In the genomic region with DNA sequence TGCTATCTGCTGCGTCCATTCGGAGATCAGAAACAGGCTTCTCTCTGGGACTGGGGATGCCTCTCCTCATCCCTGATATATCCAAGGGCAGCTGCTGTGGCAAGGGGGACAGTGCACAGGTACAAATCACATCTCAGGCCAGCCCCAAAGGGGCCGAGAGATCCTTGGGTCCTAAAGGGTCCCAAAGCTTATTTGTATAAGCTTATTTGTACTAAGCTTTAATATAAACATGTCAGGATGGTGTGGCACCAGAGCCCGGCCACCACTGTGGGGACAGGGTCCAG, we compare ENCODE assay signal across 12 cellular contexts. TPM values are rescaled to one million over a fixed set of nuclear protein-coding genes. Genes with fewer than 3 reads are reported as not detected.
A peak's percentile ranks its signal among the peaks of the same experiment; 100 is the strongest.
DNase-seq lines count a peak whose midpoint lies in the region; ATAC-seq, FAIRE-seq and TF ChIP-seq lines count a peak whose summit lies in the region.
"Had no signal": no experiment of that assay in that cellular context is flagged by ENCODE, and none has a peak within 500 bp of the region (broad histone marks: within the 10 kb centered on the region; RNA-seq: fewer than 3 reads in every experiment).

No MANE protein-coding gene starts in this region.

- H3K9me3 Mint-ChIP-seq in activated T-cell treated with anti-CD3 and anti-CD28 coated beads, Interleukin-2, amount 50 U/mL, for 24 hours, result no peaks in the 10 kb centered on the region
- H3K9me3 Mint-ChIP-seq in T-cell, result no peaks in the 10 kb centered on the region
- no peaks in the 10 kb centered on the region for H3K9me3 Mint-ChIP-seq in stimulated activated memory B cell treated with anti-CD40 and anti-IgM and Interleukin-4, amounts not matched to agents 10 μg/mL and 1 μg/mL and 100 μg/mL, for 72 hours
- H3K9me3 Mint-ChIP-seq: endodermal cell had no signal

- no peak for ATAC-seq in T-cell (replicated peaks in 1 of 4)
- ATAC-seq in stimulated activated memory B cell treated with anti-CD40 and anti-IgM and Interleukin-4, amounts not matched to agents 10 μg/mL and 1 μg/mL and 100 μg/mL, for 72 hours, result no peak
- ATAC-seq in GM21360 (IDR thresholded peaks at IDR 0.05; ENCODE audit: unreplicated experiment), result no peak

- no peak for TF ChIP-seq EP300 in H1 (IDR thresholded peaks at IDR 0.05; ENCODE audit: borderline replicate concordance in 1 of 2, low read depth in 2 of 2, low read length in 2 of 2)

- CTCF ChIA-PET in T-cell (lab: Charles Lee), result interaction anchor here (0.6 to 8.9 kb wide), 13 partner anchors 12 to 158 kb away, joined by 3 to 74 read pairs (median 7); partner anchors contain the start of gene PIM1 (in 1 of the 2)
- CTCF ChIA-PET in H1 (lab: Charles Lee; ENCODE audit: partially characterized antibody), result interaction anchor here (0.8 to 29.2 kb wide), 33 partner anchors 9 to 285 kb away, joined by 3 to 635 read pairs (median 8); partner anchors contain the start of gene C6orf89

- H3K14ac ChIP-seq in H1 (ENCODE audit: insufficient read length), result no peak overlapping the region

- H3K18ac ChIP-seq in H1 (ENCODE audit: extremely low read depth, low read length), result no peak overlapping the region

- peaks cover 63% of the 10 kb centered on the region for H3K4me1 Mint-ChIP-seq in activated T-cell treated with anti-CD3 and anti-CD28 coated beads, Interleukin-2, amount 50 U/mL, for 24 hours (ENCODE audit: low read depth)
- peaks cover 64 to 72% (median 68%) of the 10 kb centered on the region in 3 donors for H3K4me1 Mint-ChIP-seq in T-cell
- peaks cover 48% of the 10 kb centered on the region for H3K4me1 Mint-ChIP-seq in stimulated activated memory B cell treated with anti-CD40 and anti-IgM and Interleukin-4, amounts not matched to agents 10 μg/mL and 1 μg/mL and 100 μg/mL, for 72 hours

- no peaks in the 10 kb centered on the region for H3K23me2 ChIP-seq in H1 (ENCODE audit: low read depth, low read length)

- H3K27me3 Mint-ChIP-seq in activated T-cell treated with anti-CD3 and anti-CD28 coated beads, Interleukin-2, amount 50 U/mL, for 24 hours, result no peaks in the 10 kb centered on the region
- no peaks in the 10 kb centered on the region for H3K27me3 Mint-ChIP-seq in T-cell
- no peaks in the 10 kb centered on the region for H3K27me3 Mint-ChIP-seq in stimulated activated memory B cell treated with anti-CD40 and anti-IgM and Interleukin-4, amounts not matched to agents 10 μg/mL and 1 μg/mL and 100 μg/mL, for 72 hours

- H3K79me2 ChIP-seq in H1 (ENCODE audit: control insufficient read depth in 1 of 2, insufficient read depth in 2 of 2, low read length in 2 of 2), result no peaks in the 10 kb centered on the region

- no peaks in the 10 kb centered on the region for H3K79me1 ChIP-seq in H1 (ENCODE audit: low read depth, low read length)

- H2BK15ac ChIP-seq in H1 (ENCODE audit: low read length), result no peak overlapping the region

- no peak overlapping the region for H4K91ac ChIP-seq in H1 (replicated peaks; ENCODE audit: insufficient read length, low read length)

- H3K56ac ChIP-seq in H1 (replicated peaks; ENCODE audit: insufficient read length, low read depth, low read length), result no peak overlapping the region

- no peaks in the 10 kb centered on the region for H4K20me1 ChIP-seq in H1 (replicated peaks in 1 of 2; ENCODE audit: control insufficient read depth in 1 of 2, insufficient read depth in 2 of 2, low read length in 2 of 2)

- WGBS in H1 (ENCODE audit: extremely low coverage in 1 of 2, insufficient coverage in 1 of 2, insufficient read length in 1 of 2, insufficient replicate concordance in 2 of 2, low coverage in 1 of 2, low lambda C conversion rate in 2 of 2, missing lambda C conversion rate in 1 of 2), 2 experiments, result 91% methylated on average over 4 of the region's 4 CpGs; no CpG with 5 or more reads in 1 of the 2 experiments

- no peak overlapping the region for H4K5ac ChIP-seq in H1 (ENCODE audit: insufficient read length, low read depth, low read length)

- no peak overlapping the region for H3K4me2 ChIP-seq in H1 (ENCODE audit: insufficient read depth in 1 of 2, low read depth in 2 of 2, low read length in 2 of 2)

- H3K36me3 ChIP-seq in H1 (ENCODE audit: control insufficient read depth in 2 of 4, insufficient read depth in 4 of 4, low read length in 3 of 4), result no peaks in the 10 kb centered on the region
- H3K36me3 ChIP-seq: vagina had no signal

- peak; percentile 58 for DNase-seq in activated T-cell treated with anti-CD3 and anti-CD28 coated beads, Interleukin-2, amount 50 U/mL, for 24 hours
- DNase-seq in activated T-cell treated with anti-CD3 and anti-CD28 coated beads, Interleukin-2, amount 50 U/mL, for 48 hours, result no peak
- DNase-seq in T-cell (no peak), H1 (ENCODE audit: low read depth in 1 of 2, low spot score in 2 of 2) (no peak), GF-D8 (lab: John Stamatoyannopoulos, UW) (no peak), DMS79 (lab: John Stamatoyannopoulos, UW) (no peak)

- H2BK12ac ChIP-seq in H1 (ENCODE audit: low read depth, low read length), result 0 out of 2 replicates have a peak overlapping the region, but pooled peaks have one; percentile 18

- no peak overlapping the region for H3K23ac ChIP-seq in H1 (ENCODE audit: insufficient read length)

- H3K27me3 ChIP-seq in H1 (replicated peaks in 1 of 4; ENCODE audit: control insufficient read depth in 3 of 4, extremely low read depth in 1 of 4, insufficient read depth in 3 of 4, low read length in 3 of 4), result no peaks in the 10 kb centered on the region
- H3K27me3 ChIP-seq: vagina had no signal

- no peak overlapping the region for H2BK120ac ChIP-seq in H1 (replicated peaks; ENCODE audit: low read depth, low read length)

- peak overlapping the region; percentile 98 for H3K27ac Mint-ChIP-seq in activated T-cell treated with anti-CD3 and anti-CD28 coated beads, Interleukin-2, amount 50 U/mL, for 24 hours
- H3K27ac Mint-ChIP-seq in T-cell, result peak overlapping the region; percentile 94 to 95
- H3K27ac Mint-ChIP-seq in stimulated activated memory B cell treated with anti-CD40 and anti-IgM and Interleukin-4, amounts not matched to agents 10 μg/mL and 1 μg/mL and 100 μg/mL, for 72 hours, result peak overlapping the region; percentile 85
- H3K27ac Mint-ChIP-seq: endodermal cell had no signal

- no peak overlapping the region for H3K27ac ChIP-seq in H1 (ENCODE audit: low read depth, low read length)

- FAIRE-seq in H1 (lab: Jason Lieb, UNC), result no peak

- H3K4me3 ChIP-seq in H1 (ENCODE audit: extremely low read depth in 1 of 4, insufficient read depth in 2 of 4, low read depth in 3 of 4, low read length in 4 of 4), result no peak overlapping the region
- H3K4me3 ChIP-seq: vagina had no signal

- H3K4ac ChIP-seq in H1 (replicated peaks; ENCODE audit: insufficient read length, low read depth, low read length), result no peak overlapping the region

- H2AFZ ChIP-seq in H1 (ENCODE audit: low read length), result no peak overlapping the region

- H3K4me3 Mint-ChIP-seq in activated T-cell treated with anti-CD3 and anti-CD28 coated beads, Interleukin-2, amount 50 U/mL, for 24 hours, result peak overlapping the region; percentile 80
- H3K4me3 Mint-ChIP-seq in T-cell, result peak overlapping the region; percentile 57 to 72 (median 67)
- H3K4me3 Mint-ChIP-seq in stimulated activated memory B cell treated with anti-CD40 and anti-IgM and Interleukin-4, amounts not matched to agents 10 μg/mL and 1 μg/mL and 100 μg/mL, for 72 hours, result no peak overlapping the region
- H3K4me3 Mint-ChIP-seq: endodermal cell had no signal

- H3K9me3 ChIP-seq in H1 (ENCODE audit: insufficient read depth in 2 of 2, low read depth in 1 of 2, low read length in 1 of 2), result no peaks in the 10 kb centered on the region
- H3K9me3 ChIP-seq: vagina had no signal

- POLR2A ChIA-PET in T-cell (lab: Charles Lee), result interaction anchor here (0.9 to 2.2 kb wide), 3 partner anchors 52 to 122 kb away, joined by 5 to 10 read pairs (median 7); no protein-coding TSS in a partner anchor
- POLR2A ChIA-PET in H1 (lab: Charles Lee; ENCODE audit: partially characterized antibody), result interaction anchor here (0.8 to 11.1 kb wide), 17 partner anchors 9 to 159 kb away, joined by 3 to 80 read pairs (median 6); no protein-coding TSS in a partner anchor

- peaks cover 0 to 16% (median 12%) of the 10 kb centered on the region in 4 experiments; a peak in 6 of 7 replicates for H3K4me1 ChIP-seq in H1 (replicated peaks in 1 of 4; ENCODE audit: control insufficient read depth in 3 of 4, insufficient read depth in 4 of 4, low read length in 3 of 4)

- no peak for TF ChIP-seq CTCF in H1 (IDR thresholded peaks at IDR 0.05; ENCODE audit: control extremely low read depth in 1 of 3, insufficient read depth in 1 of 3, low read depth in 1 of 3, low read length in 3 of 3)

- H2AK5ac ChIP-seq in H1 (ENCODE audit: low read depth, low read length), result no peak overlapping the region

- H2BK20ac ChIP-seq in H1 (ENCODE audit: low read length), result no peak overlapping the region

- H2BK5ac ChIP-seq in H1 (ENCODE audit: low read depth, low read length), result no peak overlapping the region

- TF ChIP-seq POLR2A in H1 (IDR thresholded peaks at IDR 0.05; ENCODE audit: control extremely low read depth in 1 of 2, low read depth in 2 of 2, low read length in 2 of 2), result no peak

- TF ChIP-seq RAD21 in H1 (IDR thresholded peaks at IDR 0.05 in 1 of 2, conservative IDR thresholded peaks at IDR 0.05 in 1 of 2; ENCODE audit: low read depth in 2 of 2, low read length in 2 of 2), result no peak

- peaks cover 11% of the 10 kb centered on the region for H3K36me3 Mint-ChIP-seq in activated T-cell treated with anti-CD3 and anti-CD28 coated beads, Interleukin-2, amount 50 U/mL, for 24 hours (ENCODE audit: low read depth)
- no peaks in the 10 kb centered on the region for H3K36me3 Mint-ChIP-seq in T-cell
- H3K36me3 Mint-ChIP-seq in stimulated activated memory B cell treated with anti-CD40 and anti-IgM and Interleukin-4, amounts not matched to agents 10 μg/mL and 1 μg/mL and 100 μg/mL, for 72 hours, result no peaks in the 10 kb centered on the region

- no peak overlapping the region for H3K9ac ChIP-seq in H1 (replicated peaks in 1 of 4; ENCODE audit: extremely low read depth in 1 of 4, low read depth in 3 of 4, low read length in 3 of 4)

- no peak overlapping the region for H4K8ac ChIP-seq in H1 (ENCODE audit: extremely low read depth, insufficient read depth, low read length)

TF ChIP-seq in H1, 55 proteins besides CTCF, POLR2A, EP300 and RAD21 (continues in another document):
- TF ChIP-seq ATF3 (IDR thresholded peaks at IDR 0.05; ENCODE audit: insufficient read depth, low read depth, low read length), result no peak

RNA-seq across cellular contexts. Expression of gene FGD2, which starts 45.3 kb away (rescaled TPM):
- 10 to 100 TPM in 1 of 5 donors, 1 to 10 TPM in 4; 2.8 to 11.1 (median 3.3) TPM for total RNA-seq in T-cell
- total RNA-seq in H1 (2021; fragmentation: NEBNext Ultra II Directional; extraction: Animal tissue kit (Norgen Biotek cat#: 25700)), result 0.19 and 0.32 TPM in 2 replicates
- polyA plus RNA-seq in H1 (2011; rRNA removed), result 0.12 and 0.24 TPM in 2 replicates
- polyA plus RNA-seq in H1 (2011; cell fraction: cytosol; rRNA removed), result 0.18 TPM
- polyA plus RNA-seq in H1 (2011; cell fraction: nucleus; rRNA removed), result 0.76 TPM
- polyA plus RNA-seq in H1 (2012, experiment 1 of 2), result 0.10 to 0.13 TPM in 2 of 4 replicates, not detected in the others
- 0.09 TPM for polyA plus RNA-seq in H1 (2012, experiment 2 of 2)
- 0.24 TPM for polyA plus RNA-seq in H1 (2013, experiment 1 of 2)
- 0.22 TPM for polyA plus RNA-seq in H1 (2013, experiment 2 of 2)
- 0.06 and 0.56 TPM in 2 replicates for polyA minus RNA-seq in H1 (2011; rRNA and poly(A)+ RNA removed)
- polyA minus RNA-seq in H1 (2011; cell fraction: cytosol; rRNA and poly(A)+ RNA removed), result not detected
- 0.70 TPM for polyA minus RNA-seq in H1 (2011; cell fraction: nucleus; rRNA and poly(A)+ RNA removed)
- total RNA-seq: endodermal cell had no signal
- polyA plus RNA-seq: AG04450, neural cell had no signal
